15 cellular contexts compared by ENCODE assay signal in genomic region chr3:124951511-124952390, GRCh38. TPM values are rescaled to one million over a fixed set of nuclear protein-coding genes. Genes with fewer than 3 reads are reported as not detected.
DNase-seq lines count a peak whose midpoint lies in the region; ATAC-seq, FAIRE-seq and TF ChIP-seq lines count a peak whose summit lies in the region.
"Had no signal": no experiment of that assay in that cellular context is flagged by ENCODE, and none has a peak within 500 bp of the region (broad histone marks: within the 10 kb centered on the region; RNA-seq: fewer than 3 reads in every experiment).

No MANE protein-coding gene starts in this region.

- no peaks in the 10 kb centered on the region for H3K36me3 ChIP-seq in GM23338 (ENCODE audit: insufficient read depth)
- H3K36me3 ChIP-seq in Peyer's patch: no peaks in the 10 kb centered on the region
- H3K36me3 ChIP-seq: BLaER1, spleen had no signal

- no peaks in the 10 kb centered on the region for H3K9me3 Mint-ChIP-seq in GM23338
- H3K9me3 Mint-ChIP-seq: activated naive CD4-positive, alpha-beta T cell treated with anti-CD3 and anti-CD28 coated beads, Interleukin-2, amount 10 ng/mL, durations not matched to agents 7 days and 5 days had no signal

- intact Hi-C loops in lower leg skin (cut with DNase I; ENCODE audit: low total_unique reads): no loop called here

- no peaks in the 10 kb centered on the region for H3K79me2 ChIP-seq in GM23338 (replicated peaks; ENCODE audit: insufficient read depth)

- no peak for TF ChIP-seq EP300 in A549 (IDR thresholded peaks at IDR 0.05)

- no peak for TF ChIP-seq RAD21 in A549 (conservative IDR thresholded peaks at IDR 0.05 in 1 of 2, IDR thresholded peaks at IDR 0.05 in 1 of 2)

- no peak overlapping the region for H3K27ac Mint-ChIP-seq in GM23338
- H3K27ac Mint-ChIP-seq: activated naive CD4-positive, alpha-beta T cell treated with anti-CD3 and anti-CD28 coated beads, Interleukin-2, amount 10 ng/mL, durations not matched to agents 7 days and 5 days had no signal

- no peak for TF ChIP-seq CTCF in A549 (IDR thresholded peaks at IDR 0.05)
- no peak for TF ChIP-seq CTCF in GM23338 (conservative IDR thresholded peaks at IDR 0.05; ENCODE audit: low read depth in 2 of 2)
- peak in 1 of 6 experiments; percentile 17 for TF ChIP-seq CTCF in Peyer's patch (IDR thresholded peaks at IDR 0.05)
- no peak for TF ChIP-seq CTCF in fibroblast of pulmonary artery (IDR thresholded peaks at IDR 0.05; ENCODE audit: low read length, missing control alignments)
- TF ChIP-seq CTCF in lower leg skin (IDR thresholded peaks at IDR 0.05): no peak

- CTCF ChIA-PET in A549 (lab: Yijun Ruan, JAX): interaction anchor here (0.9 to 1.7 kb wide), 2 partner anchors 28 to 50 kb away, joined by 3 to 6 read pairs; no protein-coding TSS in a partner anchor

- H3K4me3 ChIP-seq in A549: no peak overlapping the region
- H3K4me3 ChIP-seq in GM23338: no peak overlapping the region
- H3K4me3 ChIP-seq in Peyer's patch: no peak overlapping the region
- H3K4me3 ChIP-seq in fibroblast of pulmonary artery (replicated peaks; ENCODE audit: low read depth, low read length): no peak overlapping the region
- H3K4me3 ChIP-seq in lower leg skin (ENCODE audit: low read depth, poor library complexity, severe bottlenecking): no peak overlapping the region
- H3K4me3 ChIP-seq: BLaER1, spleen had no signal

- FAIRE-seq in A549 (lab: Jason Lieb, UNC): no peak
- FAIRE-seq: colon had no signal

- H3K4me1 Mint-ChIP-seq in GM23338: peaks cover 9% of the 10 kb centered on the region
- H3K4me1 Mint-ChIP-seq: activated naive CD4-positive, alpha-beta T cell treated with anti-CD3 and anti-CD28 coated beads, Interleukin-2, amount 10 ng/mL, durations not matched to agents 7 days and 5 days had no signal

- no peaks in the 10 kb centered on the region for H3K36me3 Mint-ChIP-seq in GM23338 (ENCODE audit: low read depth)
- H3K36me3 Mint-ChIP-seq: activated naive CD4-positive, alpha-beta T cell treated with anti-CD3 and anti-CD28 coated beads, Interleukin-2, amount 10 ng/mL, durations not matched to agents 7 days and 5 days had no signal

- no peak overlapping the region for H3K4me3 Mint-ChIP-seq in GM23338
- H3K4me3 Mint-ChIP-seq: activated naive CD4-positive, alpha-beta T cell treated with anti-CD3 and anti-CD28 coated beads, Interleukin-2, amount 10 ng/mL, durations not matched to agents 7 days and 5 days had no signal

- H3K27ac ChIP-seq in A549 (peak overlapping the region in 1 of 2 experiments; percentile 54; a peak in 2 of 6 replicates), GM23338 (ENCODE audit: low read depth) (no peak overlapping the region), Peyer's patch (peak overlapping the region in 3 of 4 donors; percentile 40 to 85 (median 72))
- H3K27ac ChIP-seq: BLaER1 had no signal

- no peaks in the 10 kb centered on the region for H3K27me3 ChIP-seq in GM23338 (ENCODE audit: insufficient read depth)
- H3K27me3 ChIP-seq in Peyer's patch: no peaks in the 10 kb centered on the region
- H3K27me3 ChIP-seq: BLaER1, spleen had no signal

- POLR2A ChIA-PET in A549 (lab: Yijun Ruan, JAX): no interaction called here

- no peak for DNase-seq in A549 (ENCODE audit: low read depth in 1 of 2, low spot score in 1 of 2)
- no peak for DNase-seq in GM23338 (ENCODE audit: low spot score)
- DNase-seq in Peyer's patch: peak in 2 of 3 donors; percentile 73 to 86
- peak; percentile 60 for DNase-seq in fibroblast of pulmonary artery (ENCODE audit: low read depth)
- DNase-seq in amygdala (lab: John Stamatoyannopoulos, UW): no peak
- DNase-seq in activated naive CD4-positive, alpha-beta T cell treated with Interleukin-2 at 50 U/mL for 16 hours: no peak
- no peak for DNase-seq in lower leg skin (ENCODE audit: low spot score in 2 of 2)
- no peak for DNase-seq in activated CD4-positive, CD25-positive, alpha-beta regulatory T cell treated with anti-CD3 and anti-CD28 coated beads, Interleukin-2, amount 50 U/mL, for 72 hours
- DNase-seq: activated naive CD4-positive, alpha-beta T cell treated with anti-CD3 and anti-CD28 coated beads, Interleukin-2, amount 10 ng/mL, durations not matched to agents 7 days and 5 days; GF-D8; spleen had no signal

- no peaks in the 10 kb centered on the region for H3K9me2 ChIP-seq in GM23338 (ENCODE audit: insufficient read depth)

- WGBS in A549 (ENCODE audit: missing lambda C conversion rate): 85% methylated on average over 9 of the region's 9 CpGs
- 72 to 74% methylated on average over 9 of the region's 9 CpGs for WGBS in lower leg skin, 2 donors

- peaks cover 3% of the 10 kb centered on the region; the same call in 1 of the 3 replicates for H3K9me3 ChIP-seq in A549
- no peaks in the 10 kb centered on the region for H3K9me3 ChIP-seq in Peyer's patch
- H3K9me3 ChIP-seq: BLaER1 had no signal

- peak; percentile 36 to 46; a peak in 3 of 6 replicates for ATAC-seq in A549
- ATAC-seq in GM23338: no peak

- no peak overlapping the region for H3K4me2 ChIP-seq in A549
- no peak overlapping the region for H3K4me2 ChIP-seq in GM23338
- H3K4me2 ChIP-seq: BLaER1 had no signal

- H3K27me3 Mint-ChIP-seq in GM23338 (ENCODE audit: insufficient read depth, low read depth, poor library complexity): no peaks in the 10 kb centered on the region

- no peak for TF ChIP-seq POLR2A in A549 (IDR thresholded peaks at IDR 0.05; ENCODE audit: low read length)
- TF ChIP-seq POLR2A in Peyer's patch (IDR thresholded peaks at IDR 0.05): peak in 1 of 2 donors; percentile 80
- TF ChIP-seq POLR2A in lower leg skin (IDR thresholded peaks at IDR 0.05): no peak

- no peaks in the 10 kb centered on the region for H3F3A ChIP-seq in GM23338 (replicated peaks; ENCODE audit: low read depth)

- H2AFZ ChIP-seq in GM23338: peak overlapping the region; percentile 19; the same call in 1 of the 2 replicates

- H4K20me1 ChIP-seq in GM23338 (replicated peaks; ENCODE audit: insufficient read depth): no peaks in the 10 kb centered on the region
- H4K20me1 ChIP-seq: BLaER1 had no signal

- H3K4me1 ChIP-seq in A549 (peaks cover 10% of the 10 kb centered on the region; the same call in 2 of the 3 replicates), GM23338 (ENCODE audit: insufficient read depth) (no peaks in the 10 kb centered on the region), Peyer's patch (peaks cover 0 to 6% (median 0%) of the 10 kb centered on the region in 4 donors)
- H3K4me1 ChIP-seq: BLaER1, spleen had no signal

TF ChIP-seq in A549, 52 proteins besides CTCF, POLR2A, EP300 and RAD21 (continues in another document):
- TF ChIP-seq CBX8 (IDR thresholded peaks at IDR 0.05): no peak
- TF ChIP-seq BCL3 (IDR thresholded peaks at IDR 0.05): no peak
- TF ChIP-seq CBX2 (IDR thresholded peaks at IDR 0.05; ENCODE audit: borderline replicate concordance, low read depth): no peak
- no peak for TF ChIP-seq RNF2 (IDR thresholded peaks at IDR 0.05; ENCODE audit: borderline replicate concordance, low read depth)
- TF ChIP-seq NR3C1 (IDR thresholded peaks at IDR 0.05): no peak
- TF ChIP-seq ZFP36 (IDR thresholded peaks at IDR 0.05; ENCODE audit: borderline replicate concordance, partially characterized antibody): no peak

TF ChIP-seq in GM23338, 12 proteins besides CTCF, POLR2A, EP300 and RAD21 (continues in another document):
- TF ChIP-seq JUNB (IDR thresholded peaks at IDR 0.05; ENCODE audit: unreplicated experiment) (no peak), ETS1 (IDR thresholded peaks at IDR 0.05) (no peak), CREB1 (CRISPR knock-in tag; IDR thresholded peaks at IDR 0.05; ENCODE audit: low read depth) (no peak), POLR2AphosphoS5 (IDR thresholded peaks at IDR 0.05; ENCODE audit: low read depth) (no peak), ZNF331 (CRISPR knock-in tag; IDR thresholded peaks at IDR 0.05; ENCODE audit: low read depth) (no peak), EZH2phosphoT487 (IDR thresholded peaks at IDR 0.05; ENCODE audit: unreplicated experiment) (no peak)

RNA-seq across cellular contexts. Expression of gene MUC13, which starts 17.2 kb away (rescaled TPM):
- polyA plus RNA-seq in A549 (2011; rRNA removed): 8.8 and 10.2 TPM in 2 replicates
- polyA plus RNA-seq in A549 (2012; cell fraction: cytosol; rRNA removed): 2.1 and 2.5 TPM in 2 replicates
- 4.8 and 6.9 TPM in 2 replicates for polyA plus RNA-seq in A549 (2012; cell fraction: nucleus; rRNA removed)
- 4.8 to 5.5 TPM (median 4.8 TPM) in 3 replicates for polyA plus RNA-seq in A549 (2017; fragmentation: RNase III; extraction: RNeasy Plus Mini Kit Qiagen cat#74134 plus additional on column Dnase treatment)
- 3.7 and 4.3 TPM in 2 replicates for polyA minus RNA-seq in A549 (2011; rRNA and poly(A)+ RNA removed)
- not detected in 2 replicates for total RNA-seq in GM23338 (2014; rRNA removed; shearing (Covaris generic))
- not detected in 2 replicates for polyA plus RNA-seq in GM23338 (2016; fragmentation: Nextera tagmentation; extraction: Ambion mirVana)
- 100 to 1,000 TPM in 3 of 4 donors, 10 to 100 TPM in 1; 14.0 to 612 (median 512) TPM for total RNA-seq in Peyer's patch
- not detected for total RNA-seq in lower leg skin
- total RNA-seq: T-helper 2 cell treated with Interferon-gamma antibody and Interleukin-4, amounts not matched to agents 100 ng/mL and 5 ng/mL, for 36 hours had no signal
- polyA plus RNA-seq: neural cell had no signal

Comparison
In these comparisons a context has a peak if more than half of its experiments do, and no peak if none do; other contexts are left out.
1. DNase-seq: peak in Peyer's patch (2 of 3) and fibroblast of pulmonary artery (single experiment); none in A549 (0 of 2), GM23338 (single experiment), amygdala (0 of 56), activated naive CD4-positive, alpha-beta T cell treated with Interleukin-2 at 50 U/mL for 16 hours (single experiment), lower leg skin (0 of 2) and activated CD4-positive, CD25-positive, alpha-beta regulatory T cell treated with anti-CD3 and anti-CD28 coated beads, Interleukin-2, amount 50 U/mL, for 72 hours (single experiment).
2. RNA of gene MUC13, which starts 17.2 kb away (total RNA-seq): 14.0 to 612 TPM in Peyer's patch; not detected in GM23338 and not detected in lower leg skin; every median in the first group is over 10 times any median in the second.